ENCODE assay signal across 2 cellular contexts in the genomic region with DNA sequence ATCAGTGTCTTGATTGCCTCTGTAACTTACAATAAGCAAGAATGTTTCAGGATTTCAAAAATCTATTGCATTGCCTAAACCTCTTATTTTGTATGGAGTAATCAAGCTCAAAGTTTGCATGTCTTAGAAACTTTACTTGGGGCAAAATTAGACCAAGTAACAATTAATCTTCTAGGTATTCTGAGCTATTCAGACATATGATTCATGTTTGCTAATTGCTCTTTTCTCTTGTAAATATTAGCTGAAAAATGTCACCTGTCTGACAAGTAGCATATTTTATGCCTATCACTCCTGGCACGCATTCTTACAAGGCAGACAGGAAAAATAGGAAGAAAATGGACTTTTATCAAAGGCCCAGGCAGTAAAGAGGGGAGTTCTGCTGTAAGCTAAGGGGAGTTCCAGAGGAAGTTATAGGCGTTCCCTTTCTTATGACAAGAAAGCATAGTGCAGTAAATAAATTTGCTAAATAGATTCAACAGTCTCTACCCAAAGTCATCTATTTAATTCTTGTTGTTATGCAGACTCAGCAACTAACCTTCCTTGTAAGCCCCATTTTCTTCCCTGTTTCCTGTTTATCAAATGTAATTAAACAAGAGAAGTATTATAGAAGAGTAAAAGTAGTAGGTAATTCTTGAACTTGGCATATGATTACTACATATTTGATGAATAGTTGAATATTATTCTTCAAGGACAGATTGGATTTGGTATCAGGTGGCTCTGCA.
TF ChIP-seq lines count a peak whose summit lies in the region.

No MANE protein-coding gene starts in this region.

TF ChIP-seq in IMR-90, 13 proteins besides CTCF, POLR2A, EP300 and RAD21:
- no peak for TF ChIP-seq CEBPB (IDR thresholded peaks at IDR 0.05; ENCODE audit: low read depth, low read length)
- no peak for TF ChIP-seq FOS (IDR thresholded peaks at IDR 0.05; ENCODE audit: low read depth, low read length)
- TF ChIP-seq MXI1 (IDR thresholded peaks at IDR 0.05; ENCODE audit: borderline replicate concordance, low read depth, low read length): no peak
- TF ChIP-seq MAFK (IDR thresholded peaks at IDR 0.05; ENCODE audit: low read depth, low read length): peak; percentile 57; the same call in 1 of the 2 replicates

TF ChIP-seq in K562, 482 proteins besides CTCF, POLR2A, EP300 and RAD21:
- TF ChIP-seq ZNF644 (tag; IDR thresholded peaks at IDR 0.05; ENCODE audit: low read depth) (no peak), ZNF316 (IDR thresholded peaks at IDR 0.05) (peak; percentile 46), C11orf30 (IDR thresholded peaks at IDR 0.05; ENCODE audit: low read depth) (peak; percentile 24; the same call in 1 of the 2 replicates)
